In genomic region chr9:121372563-121373400, GRCh38 we compare ENCODE assay signal across 14 cellular contexts. TPM values are rescaled to one million over a fixed set of nuclear protein-coding genes. Genes with fewer than 3 reads are reported as not detected.
DNase-seq lines count a peak whose midpoint lies in the region; ATAC-seq, FAIRE-seq and TF ChIP-seq lines count a peak whose summit lies in the region.
"Had no signal": no experiment of that assay in that cellular context is flagged by ENCODE, and none has a peak within 500 bp of the region (broad histone marks: within the 10 kb centered on the region; RNA-seq: fewer than 3 reads in every experiment).

No MANE protein-coding gene starts in this region.

- H3K79me2 ChIP-seq in mammary epithelial cell (ENCODE audit: insufficient read depth, low read length): peaks cover 19% of the 10 kb centered on the region

- CTCF ChIA-PET in A549 (lab: Yijun Ruan, JAX) (interaction anchor here (0.7 to 12.6 kb wide), 7 partner anchors 16 to 159 kb away, joined by 3 to 301 read pairs (median 4); no protein-coding TSS in a partner anchor), mammary epithelial cell (lab: Charles Lee; ENCODE audit: low non-redundant PET) (interaction anchor here (0.7 kb wide), 1 partner anchor 12 kb away, joined by 5 read pairs; no protein-coding TSS in a partner anchor)
- CTCF ChIA-PET in activated CD4-positive, alpha-beta memory T cell treated with anti-CD3 and anti-CD28 coated beads for 36 hours (lab: Charles Lee): interaction anchor here (0.6 to 3.5 kb wide), 4 partner anchors 8 to 53 kb away, joined by 3 to 31 read pairs (median 3); no protein-coding TSS in a partner anchor

- H3K27me3 ChIP-seq in HUES48 (ENCODE audit: control insufficient read depth, insufficient read depth, low read length) (peaks cover 10% of the 10 kb centered on the region), mammary epithelial cell (ENCODE audit: insufficient read depth, low read length) (no peaks in the 10 kb centered on the region), mucosa of stomach (ENCODE audit: control insufficient read depth, insufficient read depth, low read length) (no peaks in the 10 kb centered on the region)
- H3K27me3 ChIP-seq: neural progenitor cell had no signal

- peak; percentile 30 to 38 for ATAC-seq in A549
- no peak for ATAC-seq in activated naive CD8-positive, alpha-beta T cell treated with anti-CD3 and anti-CD28 coated beads, Interleukin-2, amount 50 U/mL, for 24 hours
- ATAC-seq: stimulated activated naive CD8-positive, alpha-beta T cell treated with anti-CD3 and anti-CD28 coated beads, Interleukin-15, amount 100 ng/mL, for 72 hours had no signal

- H3K4me2 ChIP-seq in A549 (peak overlapping the region; percentile 87), mammary epithelial cell (ENCODE audit: insufficient read depth, low read depth, low read length) (peak overlapping the region; percentile 71)
- H3K4me2 ChIP-seq: neural progenitor cell had no signal

- no peaks in the 10 kb centered on the region for H3K27me3 Mint-ChIP-seq in activated CD4-positive, alpha-beta memory T cell treated with anti-CD3 and anti-CD28 coated beads for 36 hours
- H3K27me3 Mint-ChIP-seq in activated naive CD8-positive, alpha-beta T cell treated with anti-CD3 and anti-CD28 coated beads, Interleukin-2, amount 50 U/mL, for 24 hours: no peaks in the 10 kb centered on the region
- H3K27me3 Mint-ChIP-seq: dendritic cell treated with granulocyte-macrophage colony-stimulating factor and Interleukin-4, amounts not matched to agents 40 ng/mL and 50 ng/mL, for 4 days; stimulated activated naive CD8-positive, alpha-beta T cell treated with anti-CD3 and anti-CD28 coated beads, Interleukin-15, amount 100 ng/mL, for 72 hours had no signal

- DNase-seq in A549 (ENCODE audit: low read depth in 1 of 2, low spot score in 1 of 2) (peak in 1 of 2 experiments; percentile 83), mammary epithelial cell (peak; percentile 87), activated gamma-delta T cell (lab: John Stamatoyannopoulos, UW) (no peak), cortex of kidney (lab: John Stamatoyannopoulos, UW) (no peak)
- DNase-seq in activated CD4-positive, alpha-beta memory T cell treated with anti-CD3 and anti-CD28 coated beads for 36 hours: no peak
- no peak for DNase-seq in activated naive CD8-positive, alpha-beta T cell treated with anti-CD3 and anti-CD28 coated beads, Interleukin-2, amount 50 U/mL, for 24 hours
- DNase-seq: DND-41; KG1; stimulated activated naive CD8-positive, alpha-beta T cell treated with anti-CD3 and anti-CD28 coated beads, Interleukin-15, amount 100 ng/mL, for 72 hours had no signal

- H3K27ac Mint-ChIP-seq in activated CD4-positive, alpha-beta memory T cell treated with anti-CD3 and anti-CD28 coated beads for 36 hours: no peak overlapping the region
- H3K27ac Mint-ChIP-seq in activated naive CD8-positive, alpha-beta T cell treated with anti-CD3 and anti-CD28 coated beads, Interleukin-2, amount 50 U/mL, for 24 hours: no peak overlapping the region
- H3K27ac Mint-ChIP-seq: dendritic cell treated with granulocyte-macrophage colony-stimulating factor and Interleukin-4, amounts not matched to agents 40 ng/mL and 50 ng/mL, for 4 days; neural progenitor cell; stimulated activated naive CD8-positive, alpha-beta T cell treated with anti-CD3 and anti-CD28 coated beads, Interleukin-15, amount 100 ng/mL, for 72 hours; T-helper 2 cell treated with Interferon-gamma antibody and Interleukin-4, amounts not matched to agents 5 μg/mL and 100 μg/mL, for 36 hours had no signal

- H4K20me1 ChIP-seq in mammary epithelial cell (ENCODE audit: insufficient read depth, low read length): no peaks in the 10 kb centered on the region

- TSS peak; percentile 94 for BruUV-seq in mammary epithelial cell (replicated peaks; lab: Mats Ljungman, UMichigan)

- in situ Hi-C loops in mammary epithelial cell (cut with MboI; ENCODE audit: low sequenced_read_pairs in 2 of 2): loop anchor here (10.0 kb wide), 2 partner anchors 48 to 158 kb away; no protein-coding TSS in a partner anchor

- no peaks in the 10 kb centered on the region for H3K9me3 Mint-ChIP-seq in activated CD4-positive, alpha-beta memory T cell treated with anti-CD3 and anti-CD28 coated beads for 36 hours
- H3K9me3 Mint-ChIP-seq in activated naive CD8-positive, alpha-beta T cell treated with anti-CD3 and anti-CD28 coated beads, Interleukin-2, amount 50 U/mL, for 24 hours: peaks cover 5% of the 10 kb centered on the region

- no peaks in the 10 kb centered on the region for H3K36me3 ChIP-seq in HUES48 (ENCODE audit: control insufficient read depth, insufficient read depth, low read length)
- H3K36me3 ChIP-seq in mammary epithelial cell (ENCODE audit: insufficient read depth, low read length): no peaks in the 10 kb centered on the region
- H3K36me3 ChIP-seq in mucosa of stomach (ENCODE audit: control insufficient read depth, insufficient read depth, low read length): no peaks in the 10 kb centered on the region
- H3K36me3 ChIP-seq: neural progenitor cell had no signal

- TF ChIP-seq POLR2A in A549 (IDR thresholded peaks at IDR 0.05; ENCODE audit: low read length): no peak

- H3K4me3 ChIP-seq in A549: peak overlapping the region; percentile 23; the same call in 1 of the 3 replicates
- H3K4me3 ChIP-seq in HUES48 (ENCODE audit: low read depth, low read length): no peak overlapping the region
- peak overlapping the region in 1 of 3 experiments; percentile 14 for H3K4me3 ChIP-seq in mammary epithelial cell (replicated peaks in 1 of 3; ENCODE audit: insufficient read depth in 1 of 3, low read depth in 2 of 3, low read length in 3 of 3)
- H3K4me3 ChIP-seq in mucosa of stomach (ENCODE audit: low read length): no peak overlapping the region
- H3K4me3 ChIP-seq: neural progenitor cell had no signal

- H3K27ac ChIP-seq in A549 (peak overlapping the region; percentile 92 to 94), HUES48 (ENCODE audit: low read depth, low read length) (no peak overlapping the region), mammary epithelial cell (ENCODE audit: insufficient read depth, low read depth, low read length) (peak overlapping the region; percentile 72)
- H3K27ac ChIP-seq: neural progenitor cell had no signal

- no peak for FAIRE-seq in A549 (lab: Jason Lieb, UNC)

- dilution Hi-C loops in mammary epithelial cell (cut with HindIII; ENCODE audit: low sequenced_read_pairs): no loop called here

- TF ChIP-seq CTCF in A549 (IDR thresholded peaks at IDR 0.05) (no peak), mammary epithelial cell (conservative IDR thresholded peaks at IDR 0.05 in 1 of 2, IDR thresholded peaks at IDR 0.05 in 1 of 2; ENCODE audit: extremely low read depth in 1 of 2, insufficient read depth in 1 of 2, low read depth in 1 of 2, low read length in 2 of 2) (no peak)

- TF ChIP-seq EP300 in A549 (IDR thresholded peaks at IDR 0.05): peak; percentile 77 to 79; a peak in 3 of 5 replicates

- H3K36me3 Mint-ChIP-seq in activated CD4-positive, alpha-beta memory T cell treated with anti-CD3 and anti-CD28 coated beads for 36 hours: peaks cover 5% of the 10 kb centered on the region
- H3K36me3 Mint-ChIP-seq in activated naive CD8-positive, alpha-beta T cell treated with anti-CD3 and anti-CD28 coated beads, Interleukin-2, amount 50 U/mL, for 24 hours (ENCODE audit: low read depth): peaks cover 4% of the 10 kb centered on the region
- H3K36me3 Mint-ChIP-seq: neural progenitor cell had no signal

- peaks cover 34% of the 10 kb centered on the region for H3K4me1 Mint-ChIP-seq in activated CD4-positive, alpha-beta memory T cell treated with anti-CD3 and anti-CD28 coated beads for 36 hours (ENCODE audit: low read depth)
- peaks cover 41% of the 10 kb centered on the region for H3K4me1 Mint-ChIP-seq in activated naive CD8-positive, alpha-beta T cell treated with anti-CD3 and anti-CD28 coated beads, Interleukin-2, amount 50 U/mL, for 24 hours

- intact Hi-C loops in mammary epithelial cell (cut with micrococcal nuclease): loop anchor here (1.0 kb wide), 3 partner anchors 26 to 159 kb away; no protein-coding TSS in a partner anchor
- intact Hi-C loops in activated CD4-positive, alpha-beta memory T cell treated with anti-CD3 and anti-CD28 coated beads for 36 hours (cut with micrococcal nuclease): loop anchor here (5.0 kb wide), 2 partner anchors 170 to 250 kb away; partner anchors contain the start of gene RAB14

- POLR2A ChIA-PET in A549 (lab: Yijun Ruan, JAX): interaction anchor here (0.8 to 1.5 kb wide), 3 partner anchors 9 to 55 kb away, joined by 3 to 4 read pairs (median 3); no protein-coding TSS in a partner anchor
- POLR2A ChIA-PET in activated CD4-positive, alpha-beta memory T cell treated with anti-CD3 and anti-CD28 coated beads for 36 hours (lab: Charles Lee): no interaction called here

- no peaks in the 10 kb centered on the region for H3K9me3 ChIP-seq in A549
- H3K9me3 ChIP-seq in HUES48 (ENCODE audit: control insufficient read depth, insufficient read depth, low read length): no peaks in the 10 kb centered on the region
- H3K9me3 ChIP-seq in mammary epithelial cell (replicated peaks; ENCODE audit: insufficient read depth, low read length): no peaks in the 10 kb centered on the region
- H3K9me3 ChIP-seq in mucosa of stomach (ENCODE audit: control insufficient read depth, low read length): no peaks in the 10 kb centered on the region

- H2AFZ ChIP-seq in mammary epithelial cell (ENCODE audit: low read depth, low read length): peak overlapping the region; percentile 32
- H2AFZ ChIP-seq: neural progenitor cell had no signal

- no peak overlapping the region for H3K4me3 Mint-ChIP-seq in activated CD4-positive, alpha-beta memory T cell treated with anti-CD3 and anti-CD28 coated beads for 36 hours
- H3K4me3 Mint-ChIP-seq in activated naive CD8-positive, alpha-beta T cell treated with anti-CD3 and anti-CD28 coated beads, Interleukin-2, amount 50 U/mL, for 24 hours: no peak overlapping the region
- H3K4me3 Mint-ChIP-seq: dendritic cell treated with granulocyte-macrophage colony-stimulating factor and Interleukin-4, amounts not matched to agents 40 ng/mL and 50 ng/mL, for 4 days; neural progenitor cell; stimulated activated naive CD8-positive, alpha-beta T cell treated with anti-CD3 and anti-CD28 coated beads, Interleukin-15, amount 100 ng/mL, for 72 hours; T-helper 2 cell treated with Interferon-gamma antibody and Interleukin-4, amounts not matched to agents 5 μg/mL and 100 μg/mL, for 36 hours had no signal

- WGBS in A549 (ENCODE audit: missing lambda C conversion rate): 3% methylated on average over 6 of the region's 6 CpGs
- 6% methylated on average over 6 of the region's 6 CpGs for WGBS in mammary epithelial cell (ENCODE audit: low coverage, missing lambda C conversion rate)

- peaks cover 69% of the 10 kb centered on the region for H3K4me1 ChIP-seq in A549
- peaks cover 12% of the 10 kb centered on the region for H3K4me1 ChIP-seq in HUES48 (ENCODE audit: control insufficient read depth, insufficient read depth, low read length)
- peaks cover 44% of the 10 kb centered on the region for H3K4me1 ChIP-seq in mammary epithelial cell (ENCODE audit: insufficient read depth, low read length)
- peaks cover 37% of the 10 kb centered on the region for H3K4me1 ChIP-seq in mucosa of stomach (ENCODE audit: control insufficient read depth, insufficient read depth, low read length)

- TF ChIP-seq RAD21 in A549 (conservative IDR thresholded peaks at IDR 0.05 in 1 of 2, IDR thresholded peaks at IDR 0.05 in 1 of 2): no peak

- H3K9ac ChIP-seq in HUES48 (ENCODE audit: low read depth, low read length) (0 out of 2 replicates have a peak overlapping the region, but pooled peaks have one; percentile 8), mammary epithelial cell (ENCODE audit: insufficient read depth, low read length) (no peak overlapping the region), mucosa of stomach (ENCODE audit: low read length) (peak overlapping the region; percentile 44)
- H3K9ac ChIP-seq: neural progenitor cell had no signal

RNA-seq across cellular contexts. Expression of gene STOM, which starts 2.7 kb away (rescaled TPM):
- polyA plus RNA-seq in A549 (2011; rRNA removed): 234 and 246 TPM in 2 replicates
- polyA plus RNA-seq in A549 (2012; cell fraction: cytosol; rRNA removed): 40.8 and 49.6 TPM in 2 replicates
- polyA plus RNA-seq in A549 (2012; cell fraction: nucleus; rRNA removed): 21.8 and 32.1 TPM in 2 replicates
- 83.3 to 92.0 TPM (median 91.4 TPM) in 3 replicates for polyA plus RNA-seq in A549 (2017; fragmentation: RNase III; extraction: RNeasy Plus Mini Kit Qiagen cat#74134 plus additional on column Dnase treatment)
- 99.2 and 99.5 TPM in 2 replicates for polyA minus RNA-seq in A549 (2011; rRNA and poly(A)+ RNA removed)
- 100 to 1,000 TPM in 1 of 2 donors, 10 to 100 TPM in 1; 80.3 to 124 TPM for total RNA-seq in mammary epithelial cell
- polyA plus RNA-seq in mammary epithelial cell: 71.7 TPM
- 41.9 TPM for polyA minus RNA-seq in mammary epithelial cell
- total RNA-seq in activated CD4-positive, alpha-beta memory T cell treated with anti-CD3 and anti-CD28 coated beads for 36 hours: 10 to 100 TPM; 49.8 to 51.9 TPM
